In genomic region chr15:55240125-55240760, GRCh38 we compare ENCODE assay signal across 24 cellular contexts. TPM values are rescaled to one million over a fixed set of nuclear protein-coding genes. Genes with fewer than 3 reads are reported as not detected.
A peak's percentile ranks its signal among the peaks of the same experiment; 100 is the strongest.
DNase-seq lines count a peak whose midpoint lies in the region; ATAC-seq and TF ChIP-seq lines count a peak whose summit lies in the region.
"Had no signal": no experiment of that assay in that cellular context is flagged by ENCODE, and none has a peak within 500 bp of the region (broad histone marks: within the 10 kb centered on the region; RNA-seq: fewer than 3 reads in every experiment).

No MANE protein-coding gene starts in this region.

- H3K4me3 Mint-ChIP-seq in T-helper 2 cell treated with Interferon-gamma antibody and Interleukin-4, amounts not matched to agents 5 μg/mL and 100 μg/mL, for 36 hours, result no peak overlapping the region
- peak overlapping the region; percentile 2 for H3K4me3 Mint-ChIP-seq in activated naive CD8-positive, alpha-beta T cell treated with anti-CD3 and anti-CD28 coated beads, Interleukin-2, amount 50 U/mL, for 24 hours
- no peak overlapping the region for H3K4me3 Mint-ChIP-seq in natural killer cell
- H3K4me3 Mint-ChIP-seq: neural progenitor cell had no signal

- no peak for TF ChIP-seq CTCF in natural killer cell (IDR thresholded peaks at IDR 0.05)

- intact Hi-C loops in natural killer cell (cut with micrococcal nuclease), result no loop called here

- H3K27ac Mint-ChIP-seq in T-helper 2 cell treated with Interferon-gamma antibody and Interleukin-4, amounts not matched to agents 5 μg/mL and 100 μg/mL, for 36 hours, result peak overlapping the region; percentile 7
- H3K27ac Mint-ChIP-seq in activated naive CD8-positive, alpha-beta T cell treated with anti-CD3 and anti-CD28 coated beads, Interleukin-2, amount 50 U/mL, for 24 hours, result peak overlapping the region; percentile 96
- H3K27ac Mint-ChIP-seq in natural killer cell, result peak overlapping the region; percentile 52 to 91
- H3K27ac Mint-ChIP-seq: neural progenitor cell had no signal

- no peak for DNase-seq in T-helper 2 cell treated with Interferon-gamma antibody and Interleukin-4, amounts not matched to agents 5 μg/mL and 100 μg/mL, for 36 hours (ENCODE audit: low spot score)
- no peak for DNase-seq in T-helper 2 cell
- peak; percentile 83 for DNase-seq in OCI-M1 (lab: John Stamatoyannopoulos, UW)
- DNase-seq in activated naive CD8-positive, alpha-beta T cell treated with anti-CD3 and anti-CD28 coated beads, Interleukin-2, amount 50 U/mL, for 24 hours, result no peak
- no peak for DNase-seq in natural killer cell
- DNase-seq in NCI-H1105 (lab: John Stamatoyannopoulos, UW), result no peak
- no peak for DNase-seq in NCI-H69 (lab: John Stamatoyannopoulos, UW)
- DNase-seq: 8988T; activated CD4-positive, CD25-positive, alpha-beta regulatory T cell; activated effector memory CD4-positive, alpha-beta T cell treated with anti-CD3 and anti-CD28 coated beads, Interleukin-2, amount 50 U/mL, for 16 hours; AML-193; anterior cingulate cortex; COR-L47; DMS79; GF-D8; mucosa of descending colon; NCI-H1092; NCI-H2029; NCI-H345; NCI-H82; sigmoid colon; SK-N-SH had no signal

- H3K36me3 Mint-ChIP-seq in T-helper 2 cell treated with Interferon-gamma antibody and Interleukin-4, amounts not matched to agents 5 μg/mL and 100 μg/mL, for 36 hours (ENCODE audit: low read depth), result peaks cover 42% of the 10 kb centered on the region
- peaks cover 68% of the 10 kb centered on the region for H3K36me3 Mint-ChIP-seq in activated naive CD8-positive, alpha-beta T cell treated with anti-CD3 and anti-CD28 coated beads, Interleukin-2, amount 50 U/mL, for 24 hours (ENCODE audit: low read depth)
- no peaks in the 10 kb centered on the region for H3K36me3 Mint-ChIP-seq in natural killer cell
- H3K36me3 Mint-ChIP-seq: neural progenitor cell had no signal

- no peaks in the 10 kb centered on the region for H3K27me3 Mint-ChIP-seq in T-helper 2 cell treated with Interferon-gamma antibody and Interleukin-4, amounts not matched to agents 5 μg/mL and 100 μg/mL, for 36 hours (ENCODE audit: low read depth)
- peaks cover 2% of the 10 kb centered on the region for H3K27me3 Mint-ChIP-seq in activated naive CD8-positive, alpha-beta T cell treated with anti-CD3 and anti-CD28 coated beads, Interleukin-2, amount 50 U/mL, for 24 hours
- no peaks in the 10 kb centered on the region for H3K27me3 Mint-ChIP-seq in natural killer cell (ENCODE audit: low read depth in 2 of 2)

- ATAC-seq in activated naive CD8-positive, alpha-beta T cell treated with anti-CD3 and anti-CD28 coated beads, Interleukin-2, amount 50 U/mL, for 24 hours, result peak; percentile 17
- ATAC-seq in natural killer cell, result peak; percentile 60 to 77 (median 71)
- ATAC-seq in HG02870 (IDR thresholded peaks at IDR 0.05; ENCODE audit: unreplicated experiment), result no peak

- no peaks in the 10 kb centered on the region for H3K9me3 Mint-ChIP-seq in T-helper 2 cell treated with Interferon-gamma antibody and Interleukin-4, amounts not matched to agents 5 μg/mL and 100 μg/mL, for 36 hours
- no peaks in the 10 kb centered on the region for H3K9me3 Mint-ChIP-seq in activated naive CD8-positive, alpha-beta T cell treated with anti-CD3 and anti-CD28 coated beads, Interleukin-2, amount 50 U/mL, for 24 hours
- no peaks in the 10 kb centered on the region for H3K9me3 Mint-ChIP-seq in natural killer cell
- H3K9me3 Mint-ChIP-seq: neural progenitor cell had no signal

- H3K4me1 Mint-ChIP-seq in T-helper 2 cell treated with Interferon-gamma antibody and Interleukin-4, amounts not matched to agents 5 μg/mL and 100 μg/mL, for 36 hours (ENCODE audit: low read depth), result peaks cover 68% of the 10 kb centered on the region
- H3K4me1 Mint-ChIP-seq in activated naive CD8-positive, alpha-beta T cell treated with anti-CD3 and anti-CD28 coated beads, Interleukin-2, amount 50 U/mL, for 24 hours, result peaks cover 95% of the 10 kb centered on the region
- H3K4me1 Mint-ChIP-seq in natural killer cell, result peaks cover 46 to 61% of the 10 kb centered on the region in 2 donors
- H3K4me1 Mint-ChIP-seq: neural progenitor cell had no signal

RNA-seq across cellular contexts. Expression of gene RSL24D1, which starts 43.5 kb away (rescaled TPM):
- total RNA-seq in natural killer cell, result 100 to 1,000 TPM in 2 of 3 donors, 10 to 100 TPM in 1; 97.4 to 102 (median 102) TPM

RNA-seq across cellular contexts. Expression of gene RAB27A, which starts 49.4 kb away (rescaled TPM):
- 100 to 1,000 TPM in 1 of 3 donors, 10 to 100 TPM in 2; 90.0 to 111 (median 98.1) TPM for total RNA-seq in natural killer cell

Comparison
In these comparisons a context has a peak if more than half of its experiments do, and no peak if none do; other contexts are left out.
1. H3K27ac Mint-ChIP-seq: peak in every context shown above with its lines; median percentile 96 in activated naive CD8-positive, alpha-beta T cell treated with anti-CD3 and anti-CD28 coated beads, Interleukin-2, amount 50 U/mL, for 24 hours; 72 in natural killer cell; 7 in T-helper 2 cell treated with Interferon-gamma antibody and Interleukin-4, amounts not matched to agents 5 μg/mL and 100 μg/mL, for 36 hours.